Comparison of ENCODE assay signal across 8 cellular contexts in genomic region chr10:31034041-31034918, GRCh38. TPM values are rescaled to one million over a fixed set of nuclear protein-coding genes. Genes with fewer than 3 reads are reported as not detected.
DNase-seq lines count a peak whose midpoint lies in the region; TF ChIP-seq lines count a peak whose summit lies in the region.

No MANE protein-coding gene starts in this region.

- H3K4me3 Mint-ChIP-seq in immature natural killer cell = no peak overlapping the region

- peaks cover 8% of the 10 kb centered on the region; the same call in 1 of the 2 replicates for H3K79me2 ChIP-seq in MM.1S (ENCODE audit: low read length)

- no peaks in the 10 kb centered on the region for H3K9me2 ChIP-seq in MM.1S (replicated peaks; ENCODE audit: insufficient read depth, low read length)

- H3K4me1 Mint-ChIP-seq in immature natural killer cell = peaks cover 13% of the 10 kb centered on the region in 2 donors

- no peaks in the 10 kb centered on the region for H4K20me1 ChIP-seq in MM.1S (ENCODE audit: insufficient read depth, low read length)

- no peaks in the 10 kb centered on the region for H3K9me3 Mint-ChIP-seq in immature natural killer cell

- H3K27ac ChIP-seq in MM.1S (ENCODE audit: low read length) = no peak overlapping the region; the same call in 1 of the 2 replicates
- peak overlapping the region; percentile 34 for H3K27ac ChIP-seq in colonic mucosa
- no peak overlapping the region for H3K27ac ChIP-seq in caudate nucleus (ENCODE audit: low read depth, low read length)

- H3K4me2 ChIP-seq in MM.1S (ENCODE audit: low read depth, low read length) = peak overlapping the region; percentile 26; the same call in 1 of the 2 replicates

- peaks cover 14% of the 10 kb centered on the region for H3F3A ChIP-seq in MM.1S (ENCODE audit: insufficient read depth, low read length)

- H3K4me1 ChIP-seq in MM.1S (ENCODE audit: low read length) = peaks cover 29% of the 10 kb centered on the region
- H3K4me1 ChIP-seq in colonic mucosa = no peaks in the 10 kb centered on the region

- peaks cover 6 to 12% (median 10%) of the 10 kb centered on the region in 3 donors for H3K27me3 Mint-ChIP-seq in immature natural killer cell (ENCODE audit: low read depth in 3 of 3)

- intact Hi-C loops in colonic mucosa (cut with DNase I) = loop anchor here (10.0 kb wide), 1 partner anchor 249 kb away; no protein-coding TSS in a partner anchor

- H3K9ac ChIP-seq in MM.1S (ENCODE audit: low read length) (no peak overlapping the region), colonic mucosa (ENCODE audit: low read depth in 2 of 2, low read length in 2 of 2) (no peak overlapping the region)

- H3K4me3 ChIP-seq in MM.1S (ENCODE audit: low read length) = no peak overlapping the region
- no peak overlapping the region for H3K4me3 ChIP-seq in colonic mucosa

- H3K36me3 ChIP-seq in MM.1S (replicated peaks; ENCODE audit: insufficient read depth, low read length) (no peaks in the 10 kb centered on the region), colonic mucosa (no peaks in the 10 kb centered on the region)

- no peak for TF ChIP-seq CTCF in MM.1S (IDR thresholded peaks at IDR 0.05; ENCODE audit: low read length)
- TF ChIP-seq CTCF in colonic mucosa (IDR thresholded peaks at IDR 0.05) = no peak

- no peaks in the 10 kb centered on the region for H3K36me3 Mint-ChIP-seq in immature natural killer cell

- H3K9me3 ChIP-seq in MM.1S (replicated peaks; ENCODE audit: insufficient read depth, low read length) (no peaks in the 10 kb centered on the region), colonic mucosa (no peaks in the 10 kb centered on the region)

- DNase-seq in DMS79 (lab: John Stamatoyannopoulos, UW) (peak; percentile 32), MM.1S (peak; percentile 59), colonic mucosa (no peak), renal cortical epithelial cell (ENCODE audit: low read depth) (peak; percentile 90), NCI-H2196 (lab: John Stamatoyannopoulos, UW; ENCODE audit: unreplicated experiment) (no peak), NCI-H1417 treated with DMSO at 0.1 percent for 48 hours (lab: John Stamatoyannopoulos, UW) (no peak), immature natural killer cell (no peak), caudate nucleus (lab: John Stamatoyannopoulos, UW) (no peak)

- H2AFZ ChIP-seq in MM.1S (ENCODE audit: low read length) = 0 out of 2 replicates have a peak overlapping the region, but pooled peaks have one; percentile 14

- peak overlapping the region in 1 of 6 donors; percentile 43 for H3K27ac Mint-ChIP-seq in immature natural killer cell

- H3K27me3 ChIP-seq in MM.1S (replicated peaks; ENCODE audit: insufficient read depth, low read length) (no peaks in the 10 kb centered on the region), colonic mucosa (no peaks in the 10 kb centered on the region)

RNA-seq across cellular contexts. Expression of gene ZNF438, which starts 2.6 kb away (rescaled TPM):
- total RNA-seq in colonic mucosa (1 to 10 TPM; 2.7 to 4.3 TPM), renal cortical epithelial cell (2.1 and 3.9 TPM in 2 replicates)
- polyA plus RNA-seq in immature natural killer cell = 1 to 10 TPM; 1.6 to 5.0 (median 3.4) TPM

Comparison
In these comparisons a context has a peak if more than half of its experiments do, and no peak if none do; other contexts are left out.
1. DNase-seq: peak in DMS79 (single experiment), MM.1S (single experiment) and renal cortical epithelial cell (single experiment); none in colonic mucosa (single experiment), NCI-H2196 (single experiment), NCI-H1417 treated with DMSO at 0.1 percent for 48 hours (single experiment), immature natural killer cell (0 of 3) and caudate nucleus (0 of 61).